In the genomic region with DNA sequence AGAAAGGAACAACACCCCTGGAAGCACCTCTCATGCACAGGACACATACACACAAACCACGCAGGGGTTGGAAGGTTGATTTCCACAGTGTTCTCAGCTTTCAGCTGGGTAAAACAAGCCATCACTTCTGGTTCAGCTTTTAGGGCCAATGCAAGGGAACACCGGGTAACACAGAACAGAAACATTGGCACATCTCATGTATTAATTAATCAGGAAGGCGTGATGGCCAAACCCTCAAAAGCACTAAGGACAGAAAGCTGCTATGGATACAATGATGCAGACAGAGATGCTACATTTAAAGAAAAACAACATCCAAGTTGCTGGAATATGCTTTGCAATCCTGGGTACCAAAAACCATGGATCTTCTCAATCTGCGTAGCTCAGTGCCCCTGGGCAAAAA, we compare ENCODE assay signal across 1 cellular context.
TF ChIP-seq lines count a peak whose summit lies in the region.

No MANE protein-coding gene starts in this region.

TF ChIP-seq in GM23338, 12 proteins besides CTCF, POLR2A, EP300 and RAD21 (continued from another document):
- no peak for TF ChIP-seq ZNF462 (CRISPR knock-in tag; IDR thresholded peaks at IDR 0.05)
- TF ChIP-seq JUNB (IDR thresholded peaks at IDR 0.05; ENCODE audit: unreplicated experiment): no peak
- no peak for TF ChIP-seq CREB1 (CRISPR knock-in tag; IDR thresholded peaks at IDR 0.05; ENCODE audit: low read depth)
- no peak for TF ChIP-seq EZH2phosphoT487 (IDR thresholded peaks at IDR 0.05; ENCODE audit: unreplicated experiment)
- TF ChIP-seq, protein P1, sequence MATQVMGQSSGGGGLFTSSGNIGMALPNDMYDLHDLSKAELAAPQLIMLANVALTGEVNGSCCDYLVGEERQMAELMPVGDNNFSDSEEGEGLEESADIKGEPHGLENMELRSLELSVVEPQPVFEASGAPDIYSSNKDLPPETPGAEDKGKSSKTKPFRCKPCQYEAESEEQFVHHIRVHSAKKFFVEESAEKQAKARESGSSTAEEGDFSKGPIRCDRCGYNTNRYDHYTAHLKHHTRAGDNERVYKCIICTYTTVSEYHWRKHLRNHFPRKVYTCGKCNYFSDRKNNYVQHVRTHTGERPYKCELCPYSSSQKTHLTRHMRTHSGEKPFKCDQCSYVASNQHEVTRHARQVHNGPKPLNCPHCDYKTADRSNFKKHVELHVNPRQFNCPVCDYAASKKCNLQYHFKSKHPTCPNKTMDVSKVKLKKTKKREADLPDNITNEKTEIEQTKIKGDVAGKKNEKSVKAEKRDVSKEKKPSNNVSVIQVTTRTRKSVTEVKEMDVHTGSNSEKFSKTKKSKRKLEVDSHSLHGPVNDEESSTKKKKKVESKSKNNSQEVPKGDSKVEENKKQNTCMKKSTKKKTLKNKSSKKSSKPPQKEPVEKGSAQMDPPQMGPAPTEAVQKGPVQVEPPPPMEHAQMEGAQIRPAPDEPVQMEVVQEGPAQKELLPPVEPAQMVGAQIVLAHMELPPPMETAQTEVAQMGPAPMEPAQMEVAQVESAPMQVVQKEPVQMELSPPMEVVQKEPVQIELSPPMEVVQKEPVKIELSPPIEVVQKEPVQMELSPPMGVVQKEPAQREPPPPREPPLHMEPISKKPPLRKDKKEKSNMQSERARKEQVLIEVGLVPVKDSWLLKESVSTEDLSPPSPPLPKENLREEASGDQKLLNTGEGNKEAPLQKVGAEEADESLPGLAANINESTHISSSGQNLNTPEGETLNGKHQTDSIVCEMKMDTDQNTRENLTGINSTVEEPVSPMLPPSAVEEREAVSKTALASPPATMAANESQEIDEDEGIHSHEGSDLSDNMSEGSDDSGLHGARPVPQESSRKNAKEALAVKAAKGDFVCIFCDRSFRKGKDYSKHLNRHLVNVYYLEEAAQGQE (IDR thresholded peaks at IDR 0.05; ENCODE audit: unreplicated experiment): no peak
TF ChIP-seq in GM23338: peak in this region for 0.
